Comparison of ENCODE assay signal across 1 cellular context in genomic region chr19:48637449-48637947, GRCh38.
TF ChIP-seq lines count a peak whose summit lies in the region.

No MANE protein-coding gene starts in this region.

TF ChIP-seq in H1, 55 proteins besides CTCF, POLR2A, EP300 and RAD21:
- TF ChIP-seq POU5F1 (IDR thresholded peaks at IDR 0.05; ENCODE audit: low read depth, low read length) (no peak), CBX8 (IDR thresholded peaks at IDR 0.05; ENCODE audit: borderline replicate concordance, low read depth, low read length) (no peak), RBBP5 (IDR thresholded peaks at IDR 0.05; ENCODE audit: borderline replicate concordance, low read depth, low read length) (no peak), E2F6 (IDR thresholded peaks at IDR 0.05) (peak; percentile 99), HDAC2 (IDR thresholded peaks at IDR 0.05; ENCODE audit: borderline replicate concordance in 1 of 2, low read depth in 2 of 2, low read length in 2 of 2) (no peak), SP1 (IDR thresholded peaks at IDR 0.05; ENCODE audit: low read depth, low read length) (peak; percentile 84), POLR2AphosphoS5 (IDR thresholded peaks at IDR 0.05; ENCODE audit: low read depth, low read length) (no peak), TAF1 (IDR thresholded peaks at IDR 0.05; ENCODE audit: low read depth, low read length) (0 out of 2 replicates have a peak, but pooled peaks have one; percentile 6), SP4 (IDR thresholded peaks at IDR 0.05; ENCODE audit: low read length) (peak; percentile 61; the same call in 1 of the 2 replicates), SIX5 (IDR thresholded peaks at IDR 0.05; ENCODE audit: low read depth, low read length) (no peak), KDM4A (IDR thresholded peaks at IDR 0.05; ENCODE audit: low read depth, low read length, severe bottlenecking) (peak; percentile 12), EZH2 (IDR thresholded peaks at IDR 0.05; ENCODE audit: low read depth, low read length, severe bottlenecking) (no peak), TBP (IDR thresholded peaks at IDR 0.05; ENCODE audit: low read depth, low read length) (peak; percentile 9; the same call in 1 of the 2 replicates), CREB1 (IDR thresholded peaks at IDR 0.05) (peak; percentile 66), CBX5 (IDR thresholded peaks at IDR 0.05; ENCODE audit: low read depth, low read length) (no peak), RXRA (IDR thresholded peaks at IDR 0.05; ENCODE audit: insufficient read depth, low read depth, low read length) (no peak), SP2 (IDR thresholded peaks at IDR 0.05; ENCODE audit: low read length) (0 out of 2 replicates have a peak, but pooled peaks have one; percentile 21), SIN3A (conservative IDR thresholded peaks at IDR 0.05 in 1 of 2, IDR thresholded peaks at IDR 0.05 in 1 of 2; ENCODE audit: low read depth in 1 of 2, low read length in 2 of 2) (0 out of 4 replicates have a peak, but pooled peaks of 1 of the 2 experiments have one; percentile 14), GTF2F1 (IDR thresholded peaks at IDR 0.05; ENCODE audit: borderline replicate concordance, low read depth, low read length) (peak; percentile 41; the same call in 1 of the 2 replicates), CHD2 (IDR thresholded peaks at IDR 0.05; ENCODE audit: low read length) (peak; percentile 72), TAF7 (optimal IDR thresholded peaks at IDR 0.05; ENCODE audit: borderline replicate concordance, low read depth, low read length) (no peak)
- TF ChIP-seq, protein P1, sequence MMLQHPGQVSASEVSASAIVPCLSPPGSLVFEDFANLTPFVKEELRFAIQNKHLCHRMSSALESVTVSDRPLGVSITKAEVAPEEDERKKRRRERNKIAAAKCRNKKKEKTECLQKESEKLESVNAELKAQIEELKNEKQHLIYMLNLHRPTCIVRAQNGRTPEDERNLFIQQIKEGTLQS (IDR thresholded peaks at IDR 0.05; ENCODE audit: insufficient read depth, low read depth, low read length) = no peak
- TF ChIP-seq, protein P2, sequence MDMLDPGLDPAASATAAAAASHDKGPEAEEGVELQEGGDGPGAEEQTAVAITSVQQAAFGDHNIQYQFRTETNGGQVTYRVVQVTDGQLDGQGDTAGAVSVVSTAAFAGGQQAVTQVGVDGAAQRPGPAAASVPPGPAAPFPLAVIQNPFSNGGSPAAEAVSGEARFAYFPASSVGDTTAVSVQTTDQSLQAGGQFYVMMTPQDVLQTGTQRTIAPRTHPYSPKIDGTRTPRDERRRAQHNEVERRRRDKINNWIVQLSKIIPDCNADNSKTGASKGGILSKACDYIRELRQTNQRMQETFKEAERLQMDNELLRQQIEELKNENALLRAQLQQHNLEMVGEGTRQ (IDR thresholded peaks at IDR 0.05; ENCODE audit: low read length) = no peak; the same call in 1 of the 2 replicates
- TF ChIP-seq, protein P3, sequence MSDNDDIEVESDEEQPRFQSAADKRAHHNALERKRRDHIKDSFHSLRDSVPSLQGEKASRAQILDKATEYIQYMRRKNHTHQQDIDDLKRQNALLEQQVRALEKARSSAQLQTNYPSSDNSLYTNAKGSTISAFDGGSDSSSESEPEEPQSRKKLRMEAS (IDR thresholded peaks at IDR 0.05) = peak; percentile 98
